In genomic region chr19:48616491-48617056, GRCh38 we compare ENCODE assay signal across 1 cellular context.
TF ChIP-seq lines count a peak whose summit lies in the region.

No MANE protein-coding gene starts in this region.

TF ChIP-seq in A549, 52 proteins besides CTCF, POLR2A, EP300 and RAD21 (continued from another document):
- TF ChIP-seq USF2 (IDR thresholded peaks at IDR 0.05) (no peak), SREBF2 (IDR thresholded peaks at IDR 0.05) (no peak), CHD2 (IDR thresholded peaks at IDR 0.05; ENCODE audit: low read length, partially characterized antibody) (no peak), PHF8 (IDR thresholded peaks at IDR 0.05; ENCODE audit: borderline replicate concordance, low read depth) (no peak), RCOR1 (IDR thresholded peaks at IDR 0.05; ENCODE audit: low read depth, low read length) (no peak), KDM1A (IDR thresholded peaks at IDR 0.05; ENCODE audit: low read depth) (no peak), NR3C1 (IDR thresholded peaks at IDR 0.05) (no peak), CBX8 (IDR thresholded peaks at IDR 0.05) (no peak), JUNB (IDR thresholded peaks at IDR 0.05) (no peak), BCL3 (IDR thresholded peaks at IDR 0.05) (no peak), CHD4 (IDR thresholded peaks at IDR 0.05; ENCODE audit: borderline replicate concordance) (no peak), ELK1 (IDR thresholded peaks at IDR 0.05; ENCODE audit: low read depth, low read length) (no peak), EHF (CRISPR knock-in tag; IDR thresholded peaks at IDR 0.05) (no peak)
TF ChIP-seq in A549: peak in this region for 0.
